Comparison of ENCODE assay signal across 23 cellular contexts in genomic region chr9:81174023-81174422, GRCh38.
A peak's percentile ranks its signal among the peaks of the same experiment; 100 is the strongest.
DNase-seq lines count a peak whose midpoint lies in the region; ATAC-seq and TF ChIP-seq lines count a peak whose summit lies in the region.
"Had no signal": no experiment of that assay in that cellular context is flagged by ENCODE, and none has a peak within 500 bp of the region (broad histone marks: within the 10 kb centered on the region; RNA-seq: fewer than 3 reads in every experiment).

No MANE protein-coding gene starts in this region.

- H3K4me1 ChIP-seq in BE2C, result no peaks in the 10 kb centered on the region
- no peaks in the 10 kb centered on the region for H3K4me1 ChIP-seq in H9 (ENCODE audit: insufficient read depth, low read length)
- no peaks in the 10 kb centered on the region for H3K4me1 ChIP-seq in PC-3 (ENCODE audit: insufficient read depth, low read length)
- H3K4me1 ChIP-seq: left ventricle myocardium inferior, psoas muscle, testis had no signal

- DNase-seq in BE2C (no peak), H9 (no peak), PC-3 (peak; percentile 18), epithelial cell of proximal tubule (ENCODE audit: low read depth) (no peak)
- no peak for DNase-seq in naive thymus-derived CD8-positive, alpha-beta T cell
- DNase-seq: activated CD4-positive, alpha-beta T cell treated with anti-CD3 and anti-CD28 coated beads for 36 hours; activated effector memory CD4-positive, alpha-beta T cell treated with Interleukin-2 at 50 U/mL for 16 hours; aorta; CD4-positive, CD25-positive, alpha-beta regulatory T cell; GOT3; left ventricle myocardium inferior; NCI-H1105; NCI-H1930; NCI-H524 treated with DMSO at 0.1 percent for 48 hours; psoas muscle; stimulated activated naive CD8-positive, alpha-beta T cell treated with anti-CD3 and anti-CD28 coated beads, Interleukin-15, Interleukin-2, amounts not matched to agents 100 U/mL and 50 U/mL, for 24 hours; testis had no signal

- peak; percentile 31 for TF ChIP-seq CTCF in BE2C (IDR thresholded peaks at IDR 0.05; ENCODE audit: low read depth, low read length)
- TF ChIP-seq CTCF in H9 (conservative IDR thresholded peaks at IDR 0.05), result peak; percentile 53
- peak; percentile 40 for TF ChIP-seq CTCF in PC-3 (conservative IDR thresholded peaks at IDR 0.05; ENCODE audit: low read depth, low read length)
- TF ChIP-seq CTCF in epithelial cell of proximal tubule (conservative IDR thresholded peaks at IDR 0.05; ENCODE audit: low read depth, low read length), result peak; percentile 24

- no peaks in the 10 kb centered on the region for H3K9me3 ChIP-seq in BE2C
- H3K9me3 ChIP-seq in H9 (ENCODE audit: control insufficient read depth, low read depth, low read length), result no peaks in the 10 kb centered on the region
- H3K9me3 ChIP-seq in PC-3 (ENCODE audit: low read length), result no peaks in the 10 kb centered on the region
- H3K9me3 ChIP-seq: psoas muscle, testis had no signal

- BruUV-seq in PC-3 (replicated peaks; lab: Mats Ljungman, UMichigan), result no TSS peak

- no peak for ATAC-seq in PC-3
- ATAC-seq in GM19023 (IDR thresholded peaks at IDR 0.05; ENCODE audit: unreplicated experiment), result no peak
- no peak for ATAC-seq in naive thymus-derived CD8-positive, alpha-beta T cell
- no peak for ATAC-seq in GM21737 (IDR thresholded peaks at IDR 0.05; ENCODE audit: unreplicated experiment)
- no peak for ATAC-seq in HG02884 (IDR thresholded peaks at IDR 0.05; ENCODE audit: unreplicated experiment)
- ATAC-seq: activated CD4-positive, alpha-beta T cell treated with anti-CD3 and anti-CD28 coated beads for 36 hours; psoas muscle; stimulated activated naive CD8-positive, alpha-beta T cell treated with anti-CD3 and anti-CD28 coated beads, Interleukin-15, Interleukin-2, amounts not matched to agents 100 U/mL and 50 U/mL, for 24 hours had no signal

- WGBS in H9 (ENCODE audit: extremely low coverage, insufficient read length, low lambda C conversion rate), result no CpG with 5 or more reads among the region's 3 CpGs

- no peak overlapping the region for H2BK5ac ChIP-seq in H9 (ENCODE audit: insufficient read length, low read length)

- no peaks in the 10 kb centered on the region for H3F3A ChIP-seq in PC-3 (ENCODE audit: low read length, unreplicated experiment)

- H2BK20ac ChIP-seq in H9 (ENCODE audit: low read depth, low read length, poor library complexity, severe bottlenecking), result no peak overlapping the region

- H3K9me2 ChIP-seq in PC-3 (replicated peaks; ENCODE audit: low read length), result no peaks in the 10 kb centered on the region

- H2AK5ac ChIP-seq in H9 (ENCODE audit: insufficient read length, low read length), result no peak overlapping the region

- no peak overlapping the region for H2BK120ac ChIP-seq in H9 (ENCODE audit: low read depth, low read length, poor library complexity, severe bottlenecking)

- H3K27ac Mint-ChIP-seq in H9, result no peak overlapping the region
- H3K27ac Mint-ChIP-seq in naive thymus-derived CD8-positive, alpha-beta T cell, result no peak overlapping the region
- H3K27ac Mint-ChIP-seq: activated CD4-positive, alpha-beta T cell treated with anti-CD3 and anti-CD28 coated beads for 36 hours; activated naive CD8-positive, alpha-beta T cell; CD4-positive, CD25-positive, alpha-beta regulatory T cell; T-helper 1 cell treated with Interleukin-12 subunit alpha and Interleukin-12 subunit beta and Interleukin-4 antibody, amounts not matched to agents 30 μg/mL and 1 μg/mL, for 36 hours had no signal

- H3K79me2 ChIP-seq in H9 (ENCODE audit: insufficient read depth, low read length) (no peaks in the 10 kb centered on the region), PC-3 (ENCODE audit: low read length) (no peaks in the 10 kb centered on the region)

- H3K36me3 ChIP-seq in BE2C (no peaks in the 10 kb centered on the region), PC-3 (ENCODE audit: low read depth, low read length) (no peaks in the 10 kb centered on the region)
- H3K36me3 ChIP-seq: left ventricle myocardium inferior had no signal

- no peak overlapping the region for H4K5ac ChIP-seq in H9 (ENCODE audit: insufficient read length, low read depth, low read length)

- H3K18ac ChIP-seq in H9 (ENCODE audit: insufficient read length, low read depth, low read length), result no peak overlapping the region

- H3K4ac ChIP-seq in H9 (ENCODE audit: low read depth, low read length), result no peak overlapping the region

- H3K4me3 Mint-ChIP-seq in H9, result no peak overlapping the region
- H3K4me3 Mint-ChIP-seq in naive thymus-derived CD8-positive, alpha-beta T cell, result no peak overlapping the region
- H3K4me3 Mint-ChIP-seq: activated CD4-positive, alpha-beta T cell treated with anti-CD3 and anti-CD28 coated beads for 36 hours; activated naive CD8-positive, alpha-beta T cell; CD4-positive, CD25-positive, alpha-beta regulatory T cell; central memory CD8-positive, alpha-beta T cell; T-helper 1 cell treated with Interleukin-12 subunit alpha and Interleukin-12 subunit beta and Interleukin-4 antibody, amounts not matched to agents 30 μg/mL and 1 μg/mL, for 36 hours had no signal

- H3K27me3 ChIP-seq in BE2C, result no peaks in the 10 kb centered on the region
- H3K27me3 ChIP-seq in H9 (ENCODE audit: insufficient read depth, low read length), result no peaks in the 10 kb centered on the region
- no peaks in the 10 kb centered on the region for H3K27me3 ChIP-seq in PC-3 (ENCODE audit: low read length)
- H3K27me3 ChIP-seq: testis had no signal

- H2AFZ ChIP-seq in H9 (ENCODE audit: low read length), result no peak overlapping the region
- H2AFZ ChIP-seq in PC-3 (ENCODE audit: low read length), result no peak overlapping the region

- POLR2A ChIA-PET in PC-3 (lab: Charles Lee; ENCODE audit: unreplicated experiment), result no interaction called here
- POLR2A ChIA-PET in naive thymus-derived CD8-positive, alpha-beta T cell (lab: Charles Lee), result no interaction called here

- H3K14ac ChIP-seq in H9 (ENCODE audit: insufficient read depth, low read length), result no peak overlapping the region

- no peak overlapping the region for H4K91ac ChIP-seq in H9 (ENCODE audit: insufficient read length, low read depth, low read length)

- no peak overlapping the region for H3K23ac ChIP-seq in H9 (ENCODE audit: insufficient read length, low read depth, low read length)

- no peak overlapping the region for H3T11ph ChIP-seq in H9 (ENCODE audit: low read length)

- H2BK15ac ChIP-seq in H9 (ENCODE audit: low read depth, low read length), result no peak overlapping the region

- H3K79me1 ChIP-seq in H9 (ENCODE audit: insufficient read depth, low read depth, low read length, poor library complexity, severe bottlenecking), result no peaks in the 10 kb centered on the region

- no peaks in the 10 kb centered on the region; a peak in 2 of 7 replicates for H3K36me3 Mint-ChIP-seq in H9 (ENCODE audit: insufficient read depth in 1 of 3, low read depth in 3 of 3)
- no peaks in the 10 kb centered on the region for H3K36me3 Mint-ChIP-seq in naive thymus-derived CD8-positive, alpha-beta T cell
- H3K36me3 Mint-ChIP-seq: activated naive CD8-positive, alpha-beta T cell; CD4-positive, CD25-positive, alpha-beta regulatory T cell had no signal

- H3K4me2 ChIP-seq in H9 (ENCODE audit: insufficient read depth, insufficient read length, low read length) (no peak overlapping the region), PC-3 (ENCODE audit: low read length) (no peak overlapping the region)

- no peak overlapping the region for H3K56ac ChIP-seq in H9 (ENCODE audit: insufficient read length, low read depth, low read length)

- H4K20me1 ChIP-seq in H9 (ENCODE audit: control insufficient read depth, insufficient read depth, insufficient read length) (no peaks in the 10 kb centered on the region), PC-3 (ENCODE audit: low read length) (no peaks in the 10 kb centered on the region)

- H3K4me1 Mint-ChIP-seq in H9, result no peaks in the 10 kb centered on the region
- H3K4me1 Mint-ChIP-seq in naive thymus-derived CD8-positive, alpha-beta T cell, result no peaks in the 10 kb centered on the region
- H3K4me1 Mint-ChIP-seq: activated CD4-positive, alpha-beta T cell treated with anti-CD3 and anti-CD28 coated beads for 36 hours; CD4-positive, CD25-positive, alpha-beta regulatory T cell; central memory CD8-positive, alpha-beta T cell had no signal

- H3K23me2 ChIP-seq in H9 (ENCODE audit: insufficient read length, low read depth, low read length, poor library complexity, severe bottlenecking), result no peaks in the 10 kb centered on the region

- CTCF ChIA-PET in PC-3 (lab: Charles Lee), result no interaction called here

- intact Hi-C loops in PC-3 (cut with micrococcal nuclease), result no loop called here

- H2BK12ac ChIP-seq in H9 (ENCODE audit: insufficient read length, low read depth, low read length), result no peak overlapping the region

- peaks cover 0 to 2% of the 10 kb centered on the region in 2 experiments; a peak in 3 of 5 replicates for H3K9me3 Mint-ChIP-seq in H9
- peaks cover 0 to 5% (median 0%) of the 10 kb centered on the region in 9 donors for H3K9me3 Mint-ChIP-seq in naive thymus-derived CD8-positive, alpha-beta T cell
- H3K9me3 Mint-ChIP-seq: T-helper 1 cell treated with Interleukin-12 subunit alpha and Interleukin-12 subunit beta and Interleukin-4 antibody, amounts not matched to agents 30 μg/mL and 1 μg/mL, for 36 hours had no signal

- H3K4me3 ChIP-seq in BE2C (ENCODE audit: low read depth, low read length) (no peak overlapping the region), PC-3 (ENCODE audit: low read length) (no peak overlapping the region), epithelial cell of proximal tubule (ENCODE audit: low read depth, low read length) (no peak overlapping the region)
- H3K4me3 ChIP-seq: left ventricle myocardium inferior, psoas muscle, testis had no signal

- no peaks in the 10 kb centered on the region for H3K27me3 Mint-ChIP-seq in H9 (ENCODE audit: low read depth)
- H3K27me3 Mint-ChIP-seq in naive thymus-derived CD8-positive, alpha-beta T cell, result no peaks in the 10 kb centered on the region
- H3K27me3 Mint-ChIP-seq: activated CD4-positive, alpha-beta T cell treated with anti-CD3 and anti-CD28 coated beads for 36 hours; activated naive CD8-positive, alpha-beta T cell; CD4-positive, CD25-positive, alpha-beta regulatory T cell; central memory CD8-positive, alpha-beta T cell had no signal

- H3K27ac ChIP-seq in H9 (ENCODE audit: insufficient read length, low read depth, low read length), result no peak overlapping the region
- no peak overlapping the region for H3K27ac ChIP-seq in PC-3 (ENCODE audit: low read length)
- H3K27ac ChIP-seq: left ventricle myocardium inferior, psoas muscle, testis had no signal

- H4K8ac ChIP-seq in H9 (replicated peaks; ENCODE audit: insufficient read length, low read depth, low read length), result no peak overlapping the region

- no peak overlapping the region for H3K9ac ChIP-seq in H9 (ENCODE audit: extremely low read depth, insufficient read length, low read length)
- no peak overlapping the region for H3K9ac ChIP-seq in PC-3 (ENCODE audit: low read length)
